Comparison of ENCODE assay signal across 7 cellular contexts in the genomic region with DNA sequence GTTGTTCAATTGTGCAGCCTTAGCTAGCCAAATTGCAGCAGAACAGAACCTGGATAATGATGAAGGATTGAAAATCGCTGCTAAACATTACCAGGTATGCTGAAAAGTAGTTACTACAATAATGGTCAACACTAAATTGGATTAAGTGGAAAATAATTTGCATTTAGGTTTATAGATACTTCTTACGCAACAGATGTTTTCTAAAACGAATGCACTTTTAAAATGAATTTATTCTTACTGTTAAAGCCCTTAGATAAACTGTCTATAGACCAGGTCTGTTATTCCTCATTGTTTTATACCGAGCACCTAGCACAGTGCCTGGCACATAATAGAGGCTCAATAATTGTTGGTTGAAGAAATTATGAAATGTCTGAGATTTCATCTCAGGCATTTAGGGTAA.
"Had no signal": no experiment of that assay in that cellular context is flagged by ENCODE, and none has a peak within 500 bp of the region (broad histone marks: within the 10 kb centered on the region; RNA-seq: fewer than 3 reads in every experiment).

No MANE protein-coding gene starts in this region.

- FAIRE-seq: HTR-8/SVneo had no signal

- DNase-seq: Karpas-422, KBM-7, KG1 had no signal

- H3K9me3 Mint-ChIP-seq: IgD-negative memory B cell had no signal

- H3K27ac ChIP-seq: HL-60, KMS-11 had no signal

- H3K4me2 ChIP-seq: KMS-11 had no signal

- H3K4me3 Mint-ChIP-seq: IgD-negative memory B cell had no signal

- H3K27me3 Mint-ChIP-seq: IgD-negative memory B cell had no signal

- H3K9ac ChIP-seq: KMS-11 had no signal
